Comparison of ENCODE assay signal across 17 cellular contexts in the genomic region with DNA sequence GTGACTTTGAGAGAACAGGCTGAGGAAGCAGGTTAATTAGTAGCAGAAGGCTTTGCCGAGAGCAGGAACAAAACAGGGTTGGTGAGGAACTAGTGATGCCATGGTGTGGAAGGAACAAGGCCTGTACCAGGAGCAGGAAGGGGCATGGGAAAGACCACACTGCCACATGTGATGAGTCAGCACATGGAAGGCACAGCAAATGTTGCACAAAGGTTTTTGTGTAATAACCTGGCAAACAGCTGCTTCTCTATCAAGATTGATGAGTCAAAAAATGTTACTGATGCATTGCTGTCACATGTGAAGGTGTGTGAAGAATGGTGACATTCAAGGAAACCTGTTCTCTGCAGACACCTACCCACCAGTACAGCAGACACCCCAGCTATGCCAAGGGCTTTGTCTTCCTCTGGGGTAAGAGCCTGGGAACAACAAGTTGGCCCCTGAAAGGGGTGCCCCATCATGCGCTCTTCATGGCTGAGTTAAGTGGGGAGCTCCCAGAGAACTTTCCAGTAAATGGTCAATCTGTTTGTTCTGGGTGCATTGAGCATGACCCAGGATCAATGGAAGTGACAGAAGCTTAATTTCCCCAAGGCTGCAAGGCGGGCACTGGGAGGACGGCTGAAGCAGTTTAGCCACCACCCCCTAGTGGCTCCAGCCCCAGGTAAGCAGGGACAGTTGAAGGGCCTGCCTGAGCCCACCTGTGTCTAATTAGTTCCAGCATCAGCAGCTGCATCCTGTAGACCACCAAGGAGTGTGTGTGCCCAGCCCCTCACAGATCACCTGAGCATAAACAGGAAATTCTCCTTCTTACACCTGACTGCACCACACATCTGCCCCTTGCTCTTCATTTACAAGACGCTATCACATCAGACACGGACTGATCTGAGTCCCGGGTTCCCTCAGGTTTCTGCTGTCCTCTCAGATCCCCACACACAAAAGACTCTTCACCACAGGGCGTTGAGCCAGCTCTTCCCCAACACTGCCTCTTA. TPM values are rescaled to one million over a fixed set of nuclear protein-coding genes. Genes with fewer than 3 reads are reported as not detected.
DNase-seq lines count a peak whose midpoint lies in the region; ATAC-seq and TF ChIP-seq lines count a peak whose summit lies in the region.
"Had no signal": no experiment of that assay in that cellular context is flagged by ENCODE, and none has a peak within 500 bp of the region (broad histone marks: within the 10 kb centered on the region; RNA-seq: fewer than 3 reads in every experiment).

No MANE protein-coding gene starts in this region.

- DNase-seq in HCEC 1CT (peak; percentile 23), body of pancreas (peak in 1 of 4 donors; percentile 42), left lobe of liver (ENCODE audit: low spot score) (no peak), NCI-H510A treated with DMSO at 0.1 percent for 48 hours (lab: John Stamatoyannopoulos, UW) (no peak), NCI-H2107 (lab: John Stamatoyannopoulos, UW) (no peak), C1 segment of cervical spinal cord (lab: John Stamatoyannopoulos, UW) (no peak)
- DNase-seq in central memory CD4-positive, alpha-beta T cell: no peak
- DNase-seq: NCI-H748 treated with DMSO at 0.1 percent for 48 hours had no signal

- TF ChIP-seq CTCF in 22Rv1 (IDR thresholded peaks at IDR 0.05): no peak
- no peak for TF ChIP-seq CTCF in body of pancreas (IDR thresholded peaks at IDR 0.05)

- TF ChIP-seq POLR2A in body of pancreas (IDR thresholded peaks at IDR 0.05): no peak

- H3K4me3 ChIP-seq in body of pancreas: no peak overlapping the region
- H3K4me3 ChIP-seq: ascending aorta, mucosa of descending colon, testis had no signal

- intact Hi-C loops in body of pancreas (cut with DNase I): no loop called here

- peaks cover 45% of the 10 kb centered on the region for H3K4me1 ChIP-seq in body of pancreas
- H3K4me1 ChIP-seq: ascending aorta, testis had no signal

- H3K27ac ChIP-seq in 22Rv1 (peak overlapping the region; percentile 75), body of pancreas (peak overlapping the region; percentile 67 to 87 (median 76))
- H3K27ac ChIP-seq: ascending aorta, testis had no signal

- H3K36me3 ChIP-seq in body of pancreas (replicated peaks in 1 of 2; ENCODE audit: insufficient read depth in 1 of 2, low read depth in 2 of 2): no peaks in the 10 kb centered on the region
- H3K36me3 ChIP-seq: ascending aorta had no signal

- no peaks in the 10 kb centered on the region for H3K27me3 ChIP-seq in body of pancreas
- H3K27me3 ChIP-seq: ascending aorta, testis had no signal

- no peaks in the 10 kb centered on the region for H3K9me3 ChIP-seq in body of pancreas
- H3K9me3 ChIP-seq: ascending aorta, mucosa of descending colon, testis had no signal

- no peak for ATAC-seq in body of pancreas
- peak; percentile 14 for ATAC-seq in left lobe of liver
- ATAC-seq: Right ventricle myocardium inferior had no signal

- WGBS in body of pancreas, 2 donors: 52 to 62% methylated on average over 7 to 8 of the region's 8 CpGs

RNA-seq across cellular contexts. Expression of a gene that starts 47.6 kb away (rescaled TPM):
- total RNA-seq in body of pancreas (not detected), left lobe of liver (not detected)
- total RNA-seq: activated CD4-positive, alpha-beta T cell treated with anti-CD3 and anti-CD28 coated beads, Interleukin-2, amount 10 ng/mL, durations not matched to agents 7 days and 5 days; ascending aorta; dermis microvascular lymphatic vessel endothelial cell; mucosa of descending colon; posterior vena cava; Right ventricle myocardium inferior; T-helper 2 cell treated with Interferon-gamma antibody and Interleukin-4, amounts not matched to agents 100 ng/mL and 5 ng/mL, for 36 hours had no signal
